10 cellular contexts compared by ENCODE assay signal in genomic region chr13:32645854-32646253, GRCh38. TPM values are rescaled to one million over a fixed set of nuclear protein-coding genes. Genes with fewer than 3 reads are reported as not detected.
DNase-seq lines count a peak whose midpoint lies in the region; ATAC-seq and TF ChIP-seq lines count a peak whose summit lies in the region.
"Had no signal": no experiment of that assay in that cellular context is flagged by ENCODE, and none has a peak within 500 bp of the region (broad histone marks: within the 10 kb centered on the region; RNA-seq: fewer than 3 reads in every experiment).

No MANE protein-coding gene starts in this region.

- no peaks in the 10 kb centered on the region for H3K27me3 Mint-ChIP-seq in activated CD4-positive, alpha-beta T cell treated with anti-CD3 and anti-CD28 coated beads for 36 hours
- no peaks in the 10 kb centered on the region for H3K27me3 Mint-ChIP-seq in activated naive CD8-positive, alpha-beta T cell treated with anti-CD3 and anti-CD28 coated beads, Interleukin-2, amount 10 ng/mL, durations not matched to agents 7 days and 5 days

- H3K4me1 Mint-ChIP-seq in activated CD4-positive, alpha-beta T cell treated with anti-CD3 and anti-CD28 coated beads for 36 hours: peaks cover 77% of the 10 kb centered on the region
- H3K4me1 Mint-ChIP-seq in activated naive CD8-positive, alpha-beta T cell treated with anti-CD3 and anti-CD28 coated beads, Interleukin-2, amount 10 ng/mL, durations not matched to agents 7 days and 5 days: peaks cover 49% of the 10 kb centered on the region

- H3K4me3 Mint-ChIP-seq in activated CD4-positive, alpha-beta T cell treated with anti-CD3 and anti-CD28 coated beads for 36 hours: no peak overlapping the region
- H3K4me3 Mint-ChIP-seq in activated naive CD8-positive, alpha-beta T cell treated with anti-CD3 and anti-CD28 coated beads, Interleukin-2, amount 10 ng/mL, durations not matched to agents 7 days and 5 days: peak overlapping the region; percentile 31

- peaks cover 46% of the 10 kb centered on the region for H3K4me1 ChIP-seq in OCI-LY1 (ENCODE audit: insufficient read depth, low read length, severe bottlenecking)

- no peak for TF ChIP-seq CTCF in OCI-LY1 (IDR thresholded peaks at IDR 0.05; ENCODE audit: low read length)

- H3K27ac ChIP-seq in OCI-LY1 (ENCODE audit: low read depth, low read length, poor library complexity, severe bottlenecking): peak overlapping the region; percentile 25
- H3K27ac ChIP-seq: A549 had no signal

- no peaks in the 10 kb centered on the region for H3K36me3 Mint-ChIP-seq in activated CD4-positive, alpha-beta T cell treated with anti-CD3 and anti-CD28 coated beads for 36 hours (ENCODE audit: low read depth)
- peaks cover 3% of the 10 kb centered on the region for H3K36me3 Mint-ChIP-seq in activated naive CD8-positive, alpha-beta T cell treated with anti-CD3 and anti-CD28 coated beads, Interleukin-2, amount 10 ng/mL, durations not matched to agents 7 days and 5 days

- H3F3A ChIP-seq in OCI-LY1 (ENCODE audit: insufficient read depth, low read length): no peaks in the 10 kb centered on the region

- no peaks in the 10 kb centered on the region for H3K9me3 ChIP-seq in OCI-LY1 (ENCODE audit: low read length)
- H3K9me3 ChIP-seq: A549 had no signal

- CTCF ChIA-PET in activated CD4-positive, alpha-beta T cell treated with anti-CD3 and anti-CD28 coated beads for 36 hours (lab: Charles Lee): interaction anchor here (0.6 to 1.7 kb wide), 8 partner anchors 8 to 613 kb away, joined by 3 to 8 read pairs (median 4); partner anchors contain the start of gene PDS5B

- no peak overlapping the region for H2AFZ ChIP-seq in OCI-LY1 (ENCODE audit: low read length)

- H3K36me3 ChIP-seq in OCI-LY1 (ENCODE audit: insufficient read depth, low read length): no peaks in the 10 kb centered on the region

- no peaks in the 10 kb centered on the region for H3K9me2 ChIP-seq in OCI-LY1 (ENCODE audit: low read depth, low read length)

- H3K9me3 Mint-ChIP-seq in activated CD4-positive, alpha-beta T cell treated with anti-CD3 and anti-CD28 coated beads for 36 hours (ENCODE audit: low read depth): no peaks in the 10 kb centered on the region
- no peaks in the 10 kb centered on the region for H3K9me3 Mint-ChIP-seq in activated naive CD8-positive, alpha-beta T cell treated with anti-CD3 and anti-CD28 coated beads, Interleukin-2, amount 10 ng/mL, durations not matched to agents 7 days and 5 days

- peak; percentile 55 for ATAC-seq in activated CD4-positive, alpha-beta T cell treated with anti-CD3 and anti-CD28 coated beads for 36 hours
- ATAC-seq in activated naive CD8-positive, alpha-beta T cell treated with anti-CD3 and anti-CD28 coated beads, Interleukin-2, amount 10 ng/mL, durations not matched to agents 7 days and 5 days (ENCODE audit: low read depth): peak; percentile 56
- ATAC-seq in GM21526 (IDR thresholded peaks at IDR 0.05; ENCODE audit: low FRiP score, unreplicated experiment): no peak
- ATAC-seq in GM19467 (IDR thresholded peaks at IDR 0.05; ENCODE audit: unreplicated experiment): no peak
- ATAC-seq: A549 had no signal

- peak; percentile 68 for DNase-seq in activated CD4-positive, alpha-beta T cell treated with anti-CD3 and anti-CD28 coated beads for 36 hours
- no peak for DNase-seq in activated CD4-positive, alpha-beta T cell treated with anti-CD3 and anti-CD28 coated beads, Interleukin-2, amount 50 U/mL, for 1 hour
- DNase-seq in activated naive CD8-positive, alpha-beta T cell treated with anti-CD3 and anti-CD28 coated beads, Interleukin-2, amount 10 ng/mL, durations not matched to agents 7 days and 5 days: no peak
- peak; percentile 21 to 37 for DNase-seq in stimulated activated CD8-positive, alpha-beta memory T cell treated with anti-CD3 and anti-CD28 coated beads, Interleukin-2, amount 100 ng/mL, for 48 hours (ENCODE audit: low read depth in 2 of 2)
- DNase-seq in cortex of kidney (lab: John Stamatoyannopoulos, UW): no peak
- DNase-seq: NCI-H69 had no signal

- H3K27me3 ChIP-seq in OCI-LY1 (ENCODE audit: insufficient read depth, low read length): no peaks in the 10 kb centered on the region

- peaks cover 84% of the 10 kb centered on the region for H3K79me2 ChIP-seq in OCI-LY1 (ENCODE audit: insufficient read depth, low read length)

- no peak overlapping the region for H3K9ac ChIP-seq in OCI-LY1 (ENCODE audit: low read length)

- H3K4me2 ChIP-seq in OCI-LY1 (ENCODE audit: low read length): no peak overlapping the region
- H3K4me2 ChIP-seq: A549 had no signal

- POLR2A ChIA-PET in activated CD4-positive, alpha-beta T cell treated with anti-CD3 and anti-CD28 coated beads for 36 hours (lab: Charles Lee): interaction anchor here (0.6 to 0.7 kb wide), 2 partner anchors 30 to 89 kb away, joined by 3 to 4 read pairs; no protein-coding TSS in a partner anchor
- POLR2A ChIA-PET in activated naive CD8-positive, alpha-beta T cell treated with anti-CD3 and anti-CD28 coated beads, Interleukin-2, amount 10 ng/mL, durations not matched to agents 7 days and 5 days (lab: Charles Lee): interaction anchor here (0.6 to 2.1 kb wide), 4 partner anchors 15 to 60 kb away, joined by 3 to 9 read pairs (median 5); partner anchors contain the start of gene PDS5B

- intact Hi-C loops in activated CD4-positive, alpha-beta T cell treated with anti-CD3 and anti-CD28 coated beads for 36 hours (cut with DNase I, micrococcal nuclease): loop anchor here (5.0 to 10.0 kb wide), 2 partner anchors 109 to 269 kb away; partner anchors contain the start of gene N4BP2L2 (in 1 of the 2)

- H4K20me1 ChIP-seq in OCI-LY1 (ENCODE audit: insufficient read depth, low read length): no peaks in the 10 kb centered on the region

- no peak overlapping the region for H3K4me3 ChIP-seq in OCI-LY1 (ENCODE audit: low read depth, low read length, poor library complexity, severe bottlenecking)
- H3K4me3 ChIP-seq: A549 had no signal

- peak overlapping the region; percentile 78 for H3K27ac Mint-ChIP-seq in activated CD4-positive, alpha-beta T cell treated with anti-CD3 and anti-CD28 coated beads for 36 hours
- peak overlapping the region; percentile 35 for H3K27ac Mint-ChIP-seq in activated naive CD8-positive, alpha-beta T cell treated with anti-CD3 and anti-CD28 coated beads, Interleukin-2, amount 10 ng/mL, durations not matched to agents 7 days and 5 days

RNA-seq across cellular contexts. Expression of gene PDS5B, which starts 59.6 kb away (rescaled TPM):
- total RNA-seq in activated CD4-positive, alpha-beta T cell treated with anti-CD3 and anti-CD28 coated beads for 36 hours: 10 to 100 TPM; 51.3 to 75.7 TPM
- 10 to 100 TPM; 64.8 to 71.3 TPM for total RNA-seq in activated naive CD8-positive, alpha-beta T cell treated with anti-CD3 and anti-CD28 coated beads, Interleukin-2, amount 10 ng/mL, durations not matched to agents 7 days and 5 days

Comparison
In these comparisons a context has a peak if more than half of its experiments do, and no peak if none do; other contexts are left out.
1. DNase-seq: peak in activated CD4-positive, alpha-beta T cell treated with anti-CD3 and anti-CD28 coated beads for 36 hours (single experiment) and stimulated activated CD8-positive, alpha-beta memory T cell treated with anti-CD3 and anti-CD28 coated beads, Interleukin-2, amount 100 ng/mL, for 48 hours (2 of 2); none in activated CD4-positive, alpha-beta T cell treated with anti-CD3 and anti-CD28 coated beads, Interleukin-2, amount 50 U/mL, for 1 hour (single experiment), activated naive CD8-positive, alpha-beta T cell treated with anti-CD3 and anti-CD28 coated beads, Interleukin-2, amount 10 ng/mL, durations not matched to agents 7 days and 5 days (single experiment) and cortex of kidney (single experiment).
2. ATAC-seq: peak in activated CD4-positive, alpha-beta T cell treated with anti-CD3 and anti-CD28 coated beads for 36 hours (single experiment) and activated naive CD8-positive, alpha-beta T cell treated with anti-CD3 and anti-CD28 coated beads, Interleukin-2, amount 10 ng/mL, durations not matched to agents 7 days and 5 days (single experiment); none in GM21526 (single experiment) and GM19467 (single experiment).